Comparison of ENCODE assay signal across 8 cellular contexts in genomic region chr15:80677041-80677440, GRCh38.
"Had no signal": no experiment of that assay in that cellular context is flagged by ENCODE, and none has a peak within 500 bp of the region (broad histone marks: within the 10 kb centered on the region; RNA-seq: fewer than 3 reads in every experiment).

No MANE protein-coding gene starts in this region.

- H3K27ac Mint-ChIP-seq: GM23338, HFFc6, IgD-negative memory B cell had no signal

- DNase-seq: H9, HCEC 1CT, HFFc6, KBM-7 had no signal

- H2AFZ ChIP-seq: GM23338 had no signal

- H3K4me3 ChIP-seq: GM23338 had no signal

- ATAC-seq: GM23338, HepG2 had no signal

- H3K4me2 ChIP-seq: GM23338 had no signal

- H3K36me3 Mint-ChIP-seq: IgD-negative memory B cell had no signal

- H3K9me3 Mint-ChIP-seq: GM23338, H9, HFFc6 had no signal

- H3K27ac ChIP-seq: HL-60 had no signal

- H3K4me3 Mint-ChIP-seq: GM23338, H9, HFFc6, IgD-negative memory B cell had no signal
